ENCODE assay signal across 1 cellular context in genomic region chr16:2388875-2389433, GRCh38.
A peak's percentile ranks its signal among the peaks of the same experiment; 100 is the strongest.
TF ChIP-seq lines count a peak whose summit lies in the region.

No MANE protein-coding gene starts in this region.

TF ChIP-seq in HepG2, 621 proteins besides CTCF, POLR2A, EP300 and RAD21 (continued from another document and continues in another):
- TF ChIP-seq HNF1B (CRISPR knock-in tag; IDR thresholded peaks at IDR 0.05) (0 out of 2 replicates have a peak, but pooled peaks have one; percentile 25), ELF3 (CRISPR knock-in tag; IDR thresholded peaks at IDR 0.05) (no peak), PRMT3 (CRISPR knock-in tag; IDR thresholded peaks at IDR 0.05; ENCODE audit: borderline replicate concordance, low read depth) (no peak), ZNF543 (CRISPR knock-in tag; IDR thresholded peaks at IDR 0.05) (0 out of 2 replicates have a peak, but pooled peaks have one; percentile 35), ZNF598 (CRISPR knock-in tag; IDR thresholded peaks at IDR 0.05; ENCODE audit: borderline replicate concordance) (no peak), ZNF292 (CRISPR knock-in tag; IDR thresholded peaks at IDR 0.05; ENCODE audit: borderline replicate concordance, low read depth) (peak; percentile 67; the same call in 1 of the 2 replicates), CBFB (CRISPR knock-in tag; IDR thresholded peaks at IDR 0.05) (no peak), ZNF766 (CRISPR knock-in tag; IDR thresholded peaks at IDR 0.05; ENCODE audit: borderline replicate concordance) (no peak), HMGA1 (CRISPR knock-in tag; conservative IDR thresholded peaks at IDR 0.05) (no peak), ZNF569 (CRISPR knock-in tag; IDR thresholded peaks at IDR 0.05; ENCODE audit: borderline replicate concordance) (no peak), ZBTB4 (CRISPR knock-in tag; IDR thresholded peaks at IDR 0.05; ENCODE audit: borderline replicate concordance) (no peak), ZNF24 (IDR thresholded peaks at IDR 0.05) (no peak), FOSL2 (CRISPR knock-in tag; IDR thresholded peaks at IDR 0.05) (peak; percentile 81), SIN3A (IDR thresholded peaks at IDR 0.05; ENCODE audit: borderline replicate concordance, low read depth, low read length) (peak; percentile 49; the same call in 1 of the 2 replicates), ZNF432 (CRISPR knock-in tag; IDR thresholded peaks at IDR 0.05; ENCODE audit: borderline replicate concordance) (no peak), FOXA3 (CRISPR knock-in tag; IDR thresholded peaks at IDR 0.05) (peak; percentile 99), RNF219 (CRISPR knock-in tag; IDR thresholded peaks at IDR 0.05) (no peak), GFI1 (CRISPR knock-in tag; IDR thresholded peaks at IDR 0.05; ENCODE audit: borderline replicate concordance) (peak; percentile 44; the same call in 1 of the 2 replicates), FOXP4 (CRISPR knock-in tag; IDR thresholded peaks at IDR 0.05) (peak; percentile 83), ZFP91 (CRISPR knock-in tag; IDR thresholded peaks at IDR 0.05; ENCODE audit: borderline replicate concordance) (0 out of 2 replicates have a peak, but pooled peaks have one; percentile 32), ZBTB43 (CRISPR knock-in tag; conservative IDR thresholded peaks at IDR 0.05) (no peak), SP5 (CRISPR knock-in tag; IDR thresholded peaks at IDR 0.05; ENCODE audit: borderline replicate concordance, low read depth) (0 out of 2 replicates have a peak, but pooled peaks have one; percentile 22), U2AF2 (IDR thresholded peaks at IDR 0.05; ENCODE audit: low read depth, low read length) (no peak), CREM (IDR thresholded peaks at IDR 0.05) (peak; percentile 20; the same call in 1 of the 2 replicates), CREM (CRISPR knock-in tag; IDR thresholded peaks at IDR 0.05) (no peak), TBX2 (CRISPR knock-in tag; IDR thresholded peaks at IDR 0.05; ENCODE audit: borderline replicate concordance) (peak; percentile 93), MYC (CRISPR knock-in tag; IDR thresholded peaks at IDR 0.05; ENCODE audit: borderline replicate concordance) (peak; percentile 47; the same call in 1 of the 2 replicates), SSRP1 (CRISPR knock-in tag; IDR thresholded peaks at IDR 0.05) (no peak), CBX2 (IDR thresholded peaks at IDR 0.05; ENCODE audit: low read depth, low read length) (no peak), CBX2 (CRISPR knock-in tag; IDR thresholded peaks at IDR 0.05; ENCODE audit: low read depth) (0 out of 2 replicates have a peak, but pooled peaks have one; percentile 51), MEIS2 (CRISPR knock-in tag; IDR thresholded peaks at IDR 0.05) (0 out of 2 replicates have a peak, but pooled peaks have one; percentile 35), SMAD3 (CRISPR knock-in tag; IDR thresholded peaks at IDR 0.05) (no peak), RFX3 (CRISPR knock-in tag; IDR thresholded peaks at IDR 0.05) (no peak), ZNF674 (CRISPR knock-in tag; IDR thresholded peaks at IDR 0.05; ENCODE audit: low read depth) (no peak), LRRFIP1 (CRISPR knock-in tag; conservative IDR thresholded peaks at IDR 0.05) (no peak), ZNF12 (CRISPR knock-in tag; IDR thresholded peaks at IDR 0.05) (no peak), ZBTB2 (CRISPR knock-in tag; IDR thresholded peaks at IDR 0.05; ENCODE audit: low read depth) (no peak), ZNF329 (CRISPR knock-in tag; IDR thresholded peaks at IDR 0.05; ENCODE audit: low read depth) (no peak), ZNF549 (CRISPR knock-in tag; IDR thresholded peaks at IDR 0.05) (no peak), HOXA9 (CRISPR knock-in tag; IDR thresholded peaks at IDR 0.05; ENCODE audit: borderline replicate concordance) (no peak), TRIM24 (CRISPR knock-in tag; IDR thresholded peaks at IDR 0.05) (no peak), ZGPAT (CRISPR knock-in tag; IDR thresholded peaks at IDR 0.05) (peak; percentile 36; the same call in 1 of the 2 replicates), ATF7 (IDR thresholded peaks at IDR 0.05) (no peak), ATF7 (CRISPR knock-in tag; IDR thresholded peaks at IDR 0.05) (peak; percentile 63; the same call in 1 of the 2 replicates), TIGD3 (CRISPR knock-in tag; IDR thresholded peaks at IDR 0.05; ENCODE audit: borderline replicate concordance) (no peak)
